ENCODE assay signal across 33 cellular contexts in genomic region chr13:20561731-20562130, GRCh38.
"Had no signal": no experiment of that assay in that cellular context is flagged by ENCODE, and none has a peak within 500 bp of the region (broad histone marks: within the 10 kb centered on the region; RNA-seq: fewer than 3 reads in every experiment).

No MANE protein-coding gene starts in this region.

- H3K4me3 Mint-ChIP-seq: activated CD4-positive, alpha-beta T cell treated with anti-CD3 and anti-CD28 coated beads, Interleukin-2, amount 10 ng/mL, durations not matched to agents 24 days and 14 days; activated CD8-positive, alpha-beta T cell treated with anti-CD3 and anti-CD28 coated beads for 36 hours; activated naive CD4-positive, alpha-beta T cell treated with anti-CD3 and anti-CD28 coated beads, Interleukin-2, amount 50 U/mL, for 24 hours; activated naive CD8-positive, alpha-beta T cell treated with anti-CD3 and anti-CD28 coated beads, Interleukin-2, amount 10 ng/mL, durations not matched to agents 7 days and 5 days had no signal

- ATAC-seq: activated CD8-positive, alpha-beta T cell treated with anti-CD3 and anti-CD28 coated beads for 36 hours; body of pancreas; PC-3; Right ventricle myocardium inferior had no signal

- H3K27ac Mint-ChIP-seq: activated CD4-positive, alpha-beta T cell treated with anti-CD3 and anti-CD28 coated beads, Interleukin-2, amount 10 ng/mL, durations not matched to agents 24 days and 14 days; activated CD8-positive, alpha-beta T cell treated with anti-CD3 and anti-CD28 coated beads for 36 hours; activated naive CD4-positive, alpha-beta T cell treated with anti-CD3 and anti-CD28 coated beads, Interleukin-2, amount 50 U/mL, for 24 hours; activated naive CD8-positive, alpha-beta T cell treated with anti-CD3 and anti-CD28 coated beads, Interleukin-2, amount 10 ng/mL, durations not matched to agents 7 days and 5 days; activated T-helper 2 cell treated with anti-CD3 and anti-CD28 coated beads, Interferon-gamma antibody, Interleukin-2, Interleukin-4, amounts not matched to agents 10 μg/mL and 5 μg/mL and 100 μg/mL, durations not matched to agents 14 hours and 24 hours and 36 hours had no signal

- H3K27me3 ChIP-seq: ascending aorta, body of pancreas, MG63, Peyer's patch had no signal

- H3K4me3 ChIP-seq: ascending aorta, body of pancreas, MG63, Peyer's patch had no signal

- H3K36me3 ChIP-seq: ascending aorta, MG63, Peyer's patch had no signal

- DNase-seq: activated CD4-positive, alpha-beta T cell treated with anti-CD3 and anti-CD28 coated beads, Interleukin-2, amount 10 ng/mL, durations not matched to agents 24 days and 14 days; activated CD4-positive, alpha-beta T cell treated with anti-CD3 and anti-CD28 coated beads, Interleukin-2, amount 50 U/mL, for 4 hours; activated CD8-positive, alpha-beta T cell treated with anti-CD3 and anti-CD28 coated beads for 36 hours; activated gamma-delta T cell; activated naive CD4-positive, alpha-beta T cell treated with Interleukin-2 at 50 U/mL for 16 hours; activated naive CD8-positive, alpha-beta T cell treated with anti-CD3 and anti-CD28 coated beads, Interleukin-2, amount 10 ng/mL, durations not matched to agents 7 days and 5 days; activated T-cell treated with anti-CD3 and anti-CD28 coated beads, Interleukin-2, amount 50 U/mL, for 1 hour; amygdala; body of pancreas; central memory CD4-positive, alpha-beta T cell; Kasumi-1; KG1; MG63; NCI-H1048; NCI-H1105 treated with DMSO at 0.1 percent for 48 hours; NCI-H1436; NCI-H1694; NCI-H1930; NCI-H2081 treated with DMSO at 0.1 percent for 48 hours; NCI-H226; NCI-H446 treated with DMSO at 0.1 percent for 48 hours; NCI-H524; PC-3; Peyer's patch; SIG-M5; SW 1271; T-helper 1 cell; T1000 had no signal

- H3K27me3 Mint-ChIP-seq: activated CD4-positive, alpha-beta T cell treated with anti-CD3 and anti-CD28 coated beads, Interleukin-2, amount 10 ng/mL, durations not matched to agents 24 days and 14 days; activated CD8-positive, alpha-beta T cell treated with anti-CD3 and anti-CD28 coated beads for 36 hours; activated naive CD4-positive, alpha-beta T cell treated with anti-CD3 and anti-CD28 coated beads, Interleukin-2, amount 50 U/mL, for 24 hours had no signal

- H3K27ac ChIP-seq: ascending aorta, body of pancreas, RWPE1 had no signal
